In genomic region chr17:50534222-50534978, GRCh38 we compare ENCODE assay signal across 1 cellular context.
TF ChIP-seq lines count a peak whose summit lies in the region.

No MANE protein-coding gene starts in this region.

TF ChIP-seq in HepG2, 621 proteins besides CTCF, POLR2A, EP300 and RAD21 (continues in another document):
- TF ChIP-seq XRCC5 (optimal IDR thresholded peaks at IDR 0.05; ENCODE audit: low read length) (peak; percentile 61), MAX (IDR thresholded peaks at IDR 0.05) (no peak), ZNF430 (CRISPR knock-in tag; IDR thresholded peaks at IDR 0.05) (no peak), ZNF225 (CRISPR knock-in tag; IDR thresholded peaks at IDR 0.05) (no peak), FOSL2 (CRISPR knock-in tag; IDR thresholded peaks at IDR 0.05) (peak; percentile 35), ZKSCAN8 (CRISPR knock-in tag; IDR thresholded peaks at IDR 0.05; ENCODE audit: borderline replicate concordance) (no peak), AGO2 (optimal IDR thresholded peaks at IDR 0.05; ENCODE audit: low read depth, low read length) (peak; percentile 43), CHD2 (IDR thresholded peaks at IDR 0.05; ENCODE audit: low read depth, low read length) (no peak), ZNF136 (CRISPR knock-in tag; IDR thresholded peaks at IDR 0.05; ENCODE audit: low read depth) (no peak), ZNF609 (CRISPR knock-in tag; IDR thresholded peaks at IDR 0.05; ENCODE audit: borderline replicate concordance) (0 out of 2 replicates have a peak, but pooled peaks have one; percentile 18), JUND (CRISPR knock-in tag; IDR thresholded peaks at IDR 0.05) (no peak), ZNF205 (CRISPR knock-in tag; IDR thresholded peaks at IDR 0.05) (no peak), KDM5B (CRISPR knock-in tag; IDR thresholded peaks at IDR 0.05; ENCODE audit: borderline replicate concordance) (no peak), ZZZ3 (CRISPR knock-in tag; IDR thresholded peaks at IDR 0.05; ENCODE audit: borderline replicate concordance) (0 out of 2 replicates have a peak, but pooled peaks have one; percentile 26), NFATC3 (CRISPR knock-in tag; IDR thresholded peaks at IDR 0.05) (0 out of 2 replicates have a peak, but pooled peaks have one; percentile 16), TEAD3 (CRISPR knock-in tag; optimal IDR thresholded peaks at IDR 0.05; ENCODE audit: borderline replicate concordance) (no peak), ARNTL (CRISPR knock-in tag; IDR thresholded peaks at IDR 0.05) (no peak), ZNF547 (CRISPR knock-in tag; IDR thresholded peaks at IDR 0.05) (no peak), ZNF331 (CRISPR knock-in tag; IDR thresholded peaks at IDR 0.05) (peak; percentile 29; the same call in 1 of the 2 replicates), NCOR1 (IDR thresholded peaks at IDR 0.05; ENCODE audit: borderline replicate concordance, low read length) (no peak), RBM22 (optimal IDR thresholded peaks at IDR 0.05; ENCODE audit: low read length) (no peak), ZMYM2 (CRISPR knock-in tag; IDR thresholded peaks at IDR 0.05) (0 out of 2 replicates have a peak, but pooled peaks have one; percentile 31), PRDM10 (CRISPR knock-in tag; IDR thresholded peaks at IDR 0.05; ENCODE audit: low read depth) (no peak), MTF2 (CRISPR knock-in tag; IDR thresholded peaks at IDR 0.05; ENCODE audit: borderline replicate concordance) (no peak), ZNF552 (CRISPR knock-in tag; IDR thresholded peaks at IDR 0.05; ENCODE audit: borderline replicate concordance) (no peak), HNRNPLL (IDR thresholded peaks at IDR 0.05; ENCODE audit: low read depth, low read length, poor library complexity, severe bottlenecking) (peak; percentile 14), PCBP2 (optimal IDR thresholded peaks at IDR 0.05; ENCODE audit: low read depth, low read length, poor library complexity, severe bottlenecking) (no peak), SUZ12 (IDR thresholded peaks at IDR 0.05; ENCODE audit: low read depth, low read length) (no peak), GPN1 (CRISPR knock-in tag; IDR thresholded peaks at IDR 0.05; ENCODE audit: borderline replicate concordance) (no peak)
- TF ChIP-seq, protein P1, sequence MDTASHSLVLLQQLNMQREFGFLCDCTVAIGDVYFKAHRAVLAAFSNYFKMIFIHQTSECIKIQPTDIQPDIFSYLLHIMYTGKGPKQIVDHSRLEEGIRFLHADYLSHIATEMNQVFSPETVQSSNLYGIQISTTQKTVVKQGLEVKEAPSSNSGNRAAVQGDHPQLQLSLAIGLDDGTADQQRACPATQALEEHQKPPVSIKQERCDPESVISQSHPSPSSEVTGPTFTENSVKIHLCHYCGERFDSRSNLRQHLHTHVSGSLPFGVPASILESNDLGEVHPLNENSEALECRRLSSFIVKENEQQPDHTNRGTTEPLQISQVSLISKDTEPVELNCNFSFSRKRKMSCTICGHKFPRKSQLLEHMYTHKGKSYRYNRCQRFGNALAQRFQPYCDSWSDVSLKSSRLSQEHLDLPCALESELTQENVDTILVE (CRISPR knock-in tag; IDR thresholded peaks at IDR 0.05): no peak
- TF ChIP-seq, protein P2, sequence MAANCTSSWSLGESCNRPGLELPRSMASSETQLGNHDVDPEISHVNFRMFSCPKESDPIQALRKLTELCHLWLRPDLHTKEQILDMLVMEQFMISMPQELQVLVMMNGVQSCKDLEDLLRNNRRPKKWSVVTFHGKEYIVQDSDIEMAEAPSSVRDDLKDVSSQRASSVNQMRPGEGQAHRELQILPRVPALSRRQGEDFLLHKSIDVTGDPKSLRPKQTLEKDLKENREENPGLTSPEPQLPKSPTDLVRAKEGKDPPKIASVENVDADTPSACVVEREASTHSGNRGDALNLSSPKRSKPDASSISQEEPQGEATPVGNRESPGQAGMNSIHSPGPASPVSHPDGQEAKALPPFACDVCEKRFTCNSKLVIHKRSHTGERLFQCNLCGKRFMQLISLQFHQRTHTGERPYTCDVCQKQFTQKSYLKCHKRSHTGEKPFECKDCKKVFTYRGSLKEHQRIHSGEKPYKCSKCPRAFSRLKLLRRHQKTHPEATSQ (CRISPR knock-in tag; IDR thresholded peaks at IDR 0.05; ENCODE audit: borderline replicate concordance): no peak
- TF ChIP-seq, protein P3, sequence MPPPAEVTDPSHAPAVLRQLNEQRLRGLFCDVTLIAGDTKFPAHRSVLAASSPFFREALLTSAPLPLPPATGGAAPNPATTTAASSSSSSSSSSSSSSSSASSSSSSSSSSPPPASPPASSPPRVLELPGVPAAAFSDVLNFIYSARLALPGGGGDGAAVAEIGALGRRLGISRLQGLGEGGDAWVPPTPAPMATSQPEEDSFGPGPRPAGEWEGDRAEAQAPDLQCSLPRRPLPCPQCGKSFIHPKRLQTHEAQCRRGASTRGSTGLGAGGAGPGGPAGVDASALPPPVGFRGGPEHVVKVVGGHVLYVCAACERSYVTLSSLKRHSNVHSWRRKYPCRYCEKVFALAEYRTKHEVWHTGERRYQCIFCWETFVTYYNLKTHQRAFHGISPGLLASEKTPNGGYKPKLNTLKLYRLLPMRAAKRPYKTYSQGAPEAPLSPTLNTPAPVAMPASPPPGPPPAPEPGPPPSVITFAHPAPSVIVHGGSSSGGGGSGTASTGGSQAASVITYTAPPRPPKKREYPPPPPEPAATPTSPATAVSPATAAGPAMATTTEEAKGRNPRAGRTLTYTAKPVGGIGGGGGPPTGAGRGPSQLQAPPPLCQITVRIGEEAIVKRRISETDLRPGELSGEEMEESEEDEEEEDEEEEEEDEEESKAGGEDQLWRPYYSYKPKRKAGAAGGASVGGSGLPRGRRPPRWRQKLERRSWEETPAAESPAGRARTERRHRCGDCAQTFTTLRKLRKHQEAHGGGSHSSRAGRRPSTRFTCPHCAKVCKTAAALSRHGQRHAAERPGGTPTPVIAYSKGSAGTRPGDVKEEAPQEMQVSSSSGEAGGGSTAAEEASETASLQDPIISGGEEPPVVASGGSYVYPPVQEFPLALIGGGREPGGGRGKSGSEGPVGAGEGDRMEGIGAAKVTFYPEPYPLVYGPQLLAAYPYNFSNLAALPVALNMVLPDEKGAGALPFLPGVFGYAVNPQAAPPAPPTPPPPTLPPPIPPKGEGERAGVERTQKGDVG (CRISPR knock-in tag; IDR thresholded peaks at IDR 0.05; ENCODE audit: borderline replicate concordance): no peak
- TF ChIP-seq, protein P4, sequence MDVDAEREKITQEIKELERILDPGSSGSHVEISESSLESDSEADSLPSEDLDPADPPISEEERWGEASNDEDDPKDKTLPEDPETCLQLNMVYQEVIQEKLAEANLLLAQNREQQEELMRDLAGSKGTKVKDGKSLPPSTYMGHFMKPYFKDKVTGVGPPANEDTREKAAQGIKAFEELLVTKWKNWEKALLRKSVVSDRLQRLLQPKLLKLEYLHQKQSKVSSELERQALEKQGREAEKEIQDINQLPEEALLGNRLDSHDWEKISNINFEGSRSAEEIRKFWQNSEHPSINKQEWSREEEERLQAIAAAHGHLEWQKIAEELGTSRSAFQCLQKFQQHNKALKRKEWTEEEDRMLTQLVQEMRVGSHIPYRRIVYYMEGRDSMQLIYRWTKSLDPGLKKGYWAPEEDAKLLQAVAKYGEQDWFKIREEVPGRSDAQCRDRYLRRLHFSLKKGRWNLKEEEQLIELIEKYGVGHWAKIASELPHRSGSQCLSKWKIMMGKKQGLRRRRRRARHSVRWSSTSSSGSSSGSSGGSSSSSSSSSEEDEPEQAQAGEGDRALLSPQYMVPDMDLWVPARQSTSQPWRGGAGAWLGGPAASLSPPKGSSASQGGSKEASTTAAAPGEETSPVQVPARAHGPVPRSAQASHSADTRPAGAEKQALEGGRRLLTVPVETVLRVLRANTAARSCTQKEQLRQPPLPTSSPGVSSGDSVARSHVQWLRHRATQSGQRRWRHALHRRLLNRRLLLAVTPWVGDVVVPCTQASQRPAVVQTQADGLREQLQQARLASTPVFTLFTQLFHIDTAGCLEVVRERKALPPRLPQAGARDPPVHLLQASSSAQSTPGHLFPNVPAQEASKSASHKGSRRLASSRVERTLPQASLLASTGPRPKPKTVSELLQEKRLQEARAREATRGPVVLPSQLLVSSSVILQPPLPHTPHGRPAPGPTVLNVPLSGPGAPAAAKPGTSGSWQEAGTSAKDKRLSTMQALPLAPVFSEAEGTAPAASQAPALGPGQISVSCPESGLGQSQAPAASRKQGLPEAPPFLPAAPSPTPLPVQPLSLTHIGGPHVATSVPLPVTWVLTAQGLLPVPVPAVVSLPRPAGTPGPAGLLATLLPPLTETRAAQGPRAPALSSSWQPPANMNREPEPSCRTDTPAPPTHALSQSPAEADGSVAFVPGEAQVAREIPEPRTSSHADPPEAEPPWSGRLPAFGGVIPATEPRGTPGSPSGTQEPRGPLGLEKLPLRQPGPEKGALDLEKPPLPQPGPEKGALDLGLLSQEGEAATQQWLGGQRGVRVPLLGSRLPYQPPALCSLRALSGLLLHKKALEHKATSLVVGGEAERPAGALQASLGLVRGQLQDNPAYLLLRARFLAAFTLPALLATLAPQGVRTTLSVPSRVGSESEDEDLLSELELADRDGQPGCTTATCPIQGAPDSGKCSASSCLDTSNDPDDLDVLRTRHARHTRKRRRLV (CRISPR knock-in tag; IDR thresholded peaks at IDR 0.05): no peak
- TF ChIP-seq, protein P5, sequence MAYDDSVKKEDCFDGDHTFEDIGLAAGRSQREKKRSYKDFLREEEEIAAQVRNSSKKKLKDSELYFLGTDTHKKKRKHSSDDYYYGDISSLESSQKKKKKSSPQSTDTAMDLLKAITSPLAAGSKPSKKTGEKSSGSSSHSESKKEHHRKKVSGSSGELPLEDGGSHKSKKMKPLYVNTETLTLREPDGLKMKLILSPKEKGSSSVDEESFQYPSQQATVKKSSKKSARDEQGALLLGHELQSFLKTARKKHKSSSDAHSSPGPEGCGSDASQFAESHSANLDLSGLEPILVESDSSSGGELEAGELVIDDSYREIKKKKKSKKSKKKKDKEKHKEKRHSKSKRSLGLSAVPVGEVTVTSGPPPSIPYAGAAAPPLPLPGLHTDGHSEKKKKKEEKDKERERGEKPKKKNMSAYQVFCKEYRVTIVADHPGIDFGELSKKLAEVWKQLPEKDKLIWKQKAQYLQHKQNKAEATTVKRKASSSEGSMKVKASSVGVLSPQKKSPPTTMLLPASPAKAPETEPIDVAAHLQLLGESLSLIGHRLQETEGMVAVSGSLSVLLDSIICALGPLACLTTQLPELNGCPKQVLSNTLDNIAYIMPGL (CRISPR knock-in tag; IDR thresholded peaks at IDR 0.05; ENCODE audit: borderline replicate concordance in 1 of 2, low read depth in 1 of 2): no peak
- TF ChIP-seq, protein P6, sequence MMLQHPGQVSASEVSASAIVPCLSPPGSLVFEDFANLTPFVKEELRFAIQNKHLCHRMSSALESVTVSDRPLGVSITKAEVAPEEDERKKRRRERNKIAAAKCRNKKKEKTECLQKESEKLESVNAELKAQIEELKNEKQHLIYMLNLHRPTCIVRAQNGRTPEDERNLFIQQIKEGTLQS (CRISPR knock-in tag; IDR thresholded peaks at IDR 0.05): no peak
